ENCODE assay signal across 20 cellular contexts in genomic region chr13:44302233-44302632, GRCh38.
A peak's percentile ranks its signal among the peaks of the same experiment; 100 is the strongest.
DNase-seq lines count a peak whose midpoint lies in the region; ATAC-seq, FAIRE-seq and TF ChIP-seq lines count a peak whose summit lies in the region.
"Had no signal": no experiment of that assay in that cellular context is flagged by ENCODE, and none has a peak within 500 bp of the region (broad histone marks: within the 10 kb centered on the region; RNA-seq: fewer than 3 reads in every experiment).

No MANE protein-coding gene starts in this region.

- H3K4me1 ChIP-seq in A549 (peaks cover 62% of the 10 kb centered on the region), PC-9 (replicated peaks; ENCODE audit: insufficient read depth) (peaks cover 56% of the 10 kb centered on the region), psoas muscle (peaks cover 62% of the 10 kb centered on the region)

- peak overlapping the region; percentile 93 to 97; a peak in 5 of 6 replicates for H3K27ac ChIP-seq in A549
- peak overlapping the region; percentile 85 for H3K27ac ChIP-seq in PC-9
- H3K27ac ChIP-seq in psoas muscle: peak overlapping the region; percentile 90
- H3K27ac ChIP-seq: SK-N-MC had no signal

- TF ChIP-seq POLR2A in A549 (IDR thresholded peaks at IDR 0.05; ENCODE audit: low read length): no peak

- no peak for TF ChIP-seq RAD21 in A549 (conservative IDR thresholded peaks at IDR 0.05 in 1 of 2, IDR thresholded peaks at IDR 0.05 in 1 of 2)

- H3K27me3 ChIP-seq in PC-9 (ENCODE audit: insufficient read depth, low read depth): no peaks in the 10 kb centered on the region
- H3K27me3 ChIP-seq in psoas muscle (ENCODE audit: insufficient read depth in 3 of 3, low read length in 2 of 3): no peaks in the 10 kb centered on the region
- H3K27me3 ChIP-seq: upper lobe of right lung had no signal

- no peak overlapping the region for H2AFZ ChIP-seq in PC-9

- 83% methylated on average over 4 of the region's 4 CpGs for WGBS in A549 (ENCODE audit: missing lambda C conversion rate)
- whole genome bisulfite sequencing in psoas muscle, 3 donors: 83 to 90% (median 83%) methylated on average over 4 of the region's 4 CpGs

- no peak overlapping the region for H3K4me2 ChIP-seq in A549
- H3K4me2 ChIP-seq in PC-9: no peak overlapping the region

- POLR2A ChIA-PET in A549 (lab: Yijun Ruan, JAX) (interaction anchor here (0.7 to 2.4 kb wide), 2 partner anchors 133 to 135 kb away, joined by 3 to 15 read pairs; no protein-coding TSS in a partner anchor), PC-9 (lab: Charles Lee; ENCODE audit: unreplicated experiment) (no interaction called here)

- intact Hi-C loops in PC-9 (cut with micrococcal nuclease; ENCODE audit: unreplicated experiment): no loop called here
- intact Hi-C loops in psoas muscle (cut with DNase I): loop anchor here in 1 of 2 donors (10.0 kb wide), 1 partner anchor 133 kb away; no protein-coding TSS in a partner anchor

- no peak for DNase-seq in A549 (ENCODE audit: low read depth in 1 of 2, low spot score in 1 of 2)
- DNase-seq in PC-9: no peak
- no peak for DNase-seq in psoas muscle
- DNase-seq in Ammon's horn (ENCODE audit: low spot score): no peak
- no peak for DNase-seq in mesenteric fat pad (ENCODE audit: low spot score)
- DNase-seq in NCI-H345 (lab: John Stamatoyannopoulos, UW): no peak
- DNase-seq: activated CD4-positive, alpha-beta T cell treated with anti-CD3 and anti-CD28 coated beads for 36 hours; effector memory CD4-positive, alpha-beta T cell; left ventricle myocardium superior; mucosa of descending colon; NCI-H1105 treated with DMSO at 0.1 percent for 48 hours; NCI-H2081 treated with DMSO at 0.1 percent for 48 hours; retina; stimulated activated CD4-positive, alpha-beta T cell treated with anti-CD3 and anti-CD28 coated beads, Interleukin-12 subunit alpha, Interleukin-12 subunit beta, amount 100 ng/mL, for 4 hours; T-helper 17 cell; upper lobe of right lung had no signal

- no peaks in the 10 kb centered on the region for H3K9me2 ChIP-seq in PC-9 (ENCODE audit: insufficient read depth)

- ATAC-seq in A549: no peak
- peak; percentile 50 for ATAC-seq in esophagus mucosa
- ATAC-seq in psoas muscle: no peak
- ATAC-seq in GM18909 (IDR thresholded peaks at IDR 0.05; ENCODE audit: poor library complexity, unreplicated experiment): no peak
- ATAC-seq: left ventricle myocardium superior, mucosa of descending colon, T-helper 17 cell, upper lobe of right lung had no signal

- peaks cover 42% of the 10 kb centered on the region for H3F3A ChIP-seq in PC-9 (ENCODE audit: insufficient read depth, low read depth)

- H3K4me3 ChIP-seq in A549: no peak overlapping the region
- H3K4me3 ChIP-seq in PC-9: no peak overlapping the region
- no peak overlapping the region for H3K4me3 ChIP-seq in psoas muscle
- H3K4me3 ChIP-seq: BLaER1 treated with 17β-estradiol and CSF1 and Interleukin-3, amounts not matched to agents 10 nM and 100 nM; mucosa of descending colon; SK-N-MC; upper lobe of right lung had no signal

- no TSS peak for BruUV-seq in PC-9 (replicated peaks; lab: Mats Ljungman, UMichigan)

- TF ChIP-seq CTCF in A549 (IDR thresholded peaks at IDR 0.05) (no peak), PC-9 (conservative IDR thresholded peaks at IDR 0.05) (no peak), psoas muscle (IDR thresholded peaks at IDR 0.05) (no peak)

- CTCF ChIA-PET in A549 (lab: Yijun Ruan, JAX): interaction anchor here (1.2 to 2.0 kb wide), 4 partner anchors 135 to 397 kb away, joined by 3 to 7 read pairs (median 4); no protein-coding TSS in a partner anchor
- CTCF ChIA-PET in PC-9 (lab: Charles Lee): no interaction called here

- H3K79me2 ChIP-seq in PC-9 (ENCODE audit: low read depth): no peaks in the 10 kb centered on the region

- no peak for TF ChIP-seq EP300 in A549 (IDR thresholded peaks at IDR 0.05)

- no peaks in the 10 kb centered on the region for H3K36me3 ChIP-seq in PC-9 (ENCODE audit: low read depth)
- no peaks in the 10 kb centered on the region for H3K36me3 ChIP-seq in psoas muscle (ENCODE audit: insufficient read depth in 1 of 2, low read depth in 1 of 2)
- H3K36me3 ChIP-seq: BLaER1 treated with 17β-estradiol and CSF1 and Interleukin-3, amounts not matched to agents 10 nM and 100 nM; upper lobe of right lung had no signal

- H4K20me1 ChIP-seq in PC-9 (ENCODE audit: insufficient read depth): no peaks in the 10 kb centered on the region
- H4K20me1 ChIP-seq: BLaER1 treated with 17β-estradiol and CSF1 and Interleukin-3, amounts not matched to agents 10 nM and 100 nM had no signal

- no peak for FAIRE-seq in A549 (lab: Jason Lieb, UNC)

- no peaks in the 10 kb centered on the region for H3K9me3 ChIP-seq in A549
- H3K9me3 ChIP-seq in PC-9 (ENCODE audit: insufficient read depth, low read depth): peaks cover 4% of the 10 kb centered on the region; the same call in 1 of the 2 replicates
- no peaks in the 10 kb centered on the region for H3K9me3 ChIP-seq in psoas muscle
- H3K9me3 ChIP-seq: mucosa of descending colon, upper lobe of right lung had no signal

TF ChIP-seq in A549, 52 proteins besides CTCF, POLR2A, EP300 and RAD21:
- TF ChIP-seq JUNB (IDR thresholded peaks at IDR 0.05) (no peak), RFX5 (IDR thresholded peaks at IDR 0.05) (no peak), FOXS1 (CRISPR knock-in tag; IDR thresholded peaks at IDR 0.05) (no peak), NPAS2 (CRISPR knock-in tag; IDR thresholded peaks at IDR 0.05; ENCODE audit: borderline replicate concordance) (no peak), NR3C1 (IDR thresholded peaks at IDR 0.05) (no peak), RNF2 (IDR thresholded peaks at IDR 0.05; ENCODE audit: borderline replicate concordance, low read depth) (no peak), ELK1 (IDR thresholded peaks at IDR 0.05; ENCODE audit: low read depth, low read length) (no peak), HEYL (CRISPR knock-in tag; IDR thresholded peaks at IDR 0.05) (no peak), ZNF302 (CRISPR knock-in tag; IDR thresholded peaks at IDR 0.05) (no peak), KDM5A (IDR thresholded peaks at IDR 0.05) (no peak)
- TF ChIP-seq, protein P1, sequence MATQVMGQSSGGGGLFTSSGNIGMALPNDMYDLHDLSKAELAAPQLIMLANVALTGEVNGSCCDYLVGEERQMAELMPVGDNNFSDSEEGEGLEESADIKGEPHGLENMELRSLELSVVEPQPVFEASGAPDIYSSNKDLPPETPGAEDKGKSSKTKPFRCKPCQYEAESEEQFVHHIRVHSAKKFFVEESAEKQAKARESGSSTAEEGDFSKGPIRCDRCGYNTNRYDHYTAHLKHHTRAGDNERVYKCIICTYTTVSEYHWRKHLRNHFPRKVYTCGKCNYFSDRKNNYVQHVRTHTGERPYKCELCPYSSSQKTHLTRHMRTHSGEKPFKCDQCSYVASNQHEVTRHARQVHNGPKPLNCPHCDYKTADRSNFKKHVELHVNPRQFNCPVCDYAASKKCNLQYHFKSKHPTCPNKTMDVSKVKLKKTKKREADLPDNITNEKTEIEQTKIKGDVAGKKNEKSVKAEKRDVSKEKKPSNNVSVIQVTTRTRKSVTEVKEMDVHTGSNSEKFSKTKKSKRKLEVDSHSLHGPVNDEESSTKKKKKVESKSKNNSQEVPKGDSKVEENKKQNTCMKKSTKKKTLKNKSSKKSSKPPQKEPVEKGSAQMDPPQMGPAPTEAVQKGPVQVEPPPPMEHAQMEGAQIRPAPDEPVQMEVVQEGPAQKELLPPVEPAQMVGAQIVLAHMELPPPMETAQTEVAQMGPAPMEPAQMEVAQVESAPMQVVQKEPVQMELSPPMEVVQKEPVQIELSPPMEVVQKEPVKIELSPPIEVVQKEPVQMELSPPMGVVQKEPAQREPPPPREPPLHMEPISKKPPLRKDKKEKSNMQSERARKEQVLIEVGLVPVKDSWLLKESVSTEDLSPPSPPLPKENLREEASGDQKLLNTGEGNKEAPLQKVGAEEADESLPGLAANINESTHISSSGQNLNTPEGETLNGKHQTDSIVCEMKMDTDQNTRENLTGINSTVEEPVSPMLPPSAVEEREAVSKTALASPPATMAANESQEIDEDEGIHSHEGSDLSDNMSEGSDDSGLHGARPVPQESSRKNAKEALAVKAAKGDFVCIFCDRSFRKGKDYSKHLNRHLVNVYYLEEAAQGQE (IDR thresholded peaks at IDR 0.05): no peak
- TF ChIP-seq, protein P2, sequence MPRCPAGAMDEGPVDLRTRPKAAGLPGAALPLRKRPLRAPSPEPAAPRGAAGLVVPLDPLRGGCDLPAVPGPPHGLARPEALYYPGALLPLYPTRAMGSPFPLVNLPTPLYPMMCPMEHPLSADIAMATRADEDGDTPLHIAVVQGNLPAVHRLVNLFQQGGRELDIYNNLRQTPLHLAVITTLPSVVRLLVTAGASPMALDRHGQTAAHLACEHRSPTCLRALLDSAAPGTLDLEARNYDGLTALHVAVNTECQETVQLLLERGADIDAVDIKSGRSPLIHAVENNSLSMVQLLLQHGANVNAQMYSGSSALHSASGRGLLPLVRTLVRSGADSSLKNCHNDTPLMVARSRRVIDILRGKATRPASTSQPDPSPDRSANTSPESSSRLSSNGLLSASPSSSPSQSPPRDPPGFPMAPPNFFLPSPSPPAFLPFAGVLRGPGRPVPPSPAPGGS (IDR thresholded peaks at IDR 0.05): no peak
- TF ChIP-seq, protein P3, sequence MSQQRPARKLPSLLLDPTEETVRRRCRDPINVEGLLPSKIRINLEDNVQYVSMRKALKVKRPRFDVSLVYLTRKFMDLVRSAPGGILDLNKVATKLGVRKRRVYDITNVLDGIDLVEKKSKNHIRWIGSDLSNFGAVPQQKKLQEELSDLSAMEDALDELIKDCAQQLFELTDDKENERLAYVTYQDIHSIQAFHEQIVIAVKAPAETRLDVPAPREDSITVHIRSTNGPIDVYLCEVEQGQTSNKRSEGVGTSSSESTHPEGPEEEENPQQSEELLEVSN (IDR thresholded peaks at IDR 0.05; ENCODE audit: borderline replicate concordance, low read depth): no peak
TF ChIP-seq in A549: peak in this region for 0.
